ENCODE assay signal across 1 cellular context in genomic region chr5:140725799-140726471, GRCh38.
TF ChIP-seq lines count a peak whose summit lies in the region.

No MANE protein-coding gene starts in this region.

TF ChIP-seq in HepG2, 621 proteins besides CTCF, POLR2A, EP300 and RAD21 (continued from another document and continues in another):
- no peak for TF ChIP-seq FOXO4 (CRISPR knock-in tag; conservative IDR thresholded peaks at IDR 0.05)
- TF ChIP-seq ZSCAN29 (CRISPR knock-in tag; conservative IDR thresholded peaks at IDR 0.05), result no peak
- TF ChIP-seq ARHGAP35 (CRISPR knock-in tag; IDR thresholded peaks at IDR 0.05; ENCODE audit: borderline replicate concordance), result no peak
- no peak for TF ChIP-seq TCF7 (IDR thresholded peaks at IDR 0.05; ENCODE audit: low read depth)
- peak; percentile 55; the same call in 1 of the 2 replicates for TF ChIP-seq FOXC1 (CRISPR knock-in tag; IDR thresholded peaks at IDR 0.05; ENCODE audit: borderline replicate concordance)
- TF ChIP-seq ZBTB2 (CRISPR knock-in tag; IDR thresholded peaks at IDR 0.05; ENCODE audit: low read depth), result no peak
- TF ChIP-seq NCOA5 (CRISPR knock-in tag; IDR thresholded peaks at IDR 0.05), result no peak
- TF ChIP-seq SNRNP70 (IDR thresholded peaks at IDR 0.05; ENCODE audit: low read depth, low read length), result no peak
- TF ChIP-seq SMARCE1 (IDR thresholded peaks at IDR 0.05; ENCODE audit: borderline replicate concordance), result no peak
- TF ChIP-seq MXD1 (CRISPR knock-in tag; IDR thresholded peaks at IDR 0.05), result no peak
- TF ChIP-seq MTERF4 (CRISPR knock-in tag; IDR thresholded peaks at IDR 0.05), result peak; percentile 26; the same call in 1 of the 2 replicates
- TF ChIP-seq ZNF136 (CRISPR knock-in tag; IDR thresholded peaks at IDR 0.05; ENCODE audit: low read depth), result no peak
- TF ChIP-seq TARDBP (CRISPR knock-in tag; IDR thresholded peaks at IDR 0.05), result no peak
- no peak for TF ChIP-seq ETS1 (CRISPR knock-in tag; IDR thresholded peaks at IDR 0.05)
- TF ChIP-seq ZNF441 (CRISPR knock-in tag; IDR thresholded peaks at IDR 0.05; ENCODE audit: borderline replicate concordance), result no peak; the same call in 1 of the 2 replicates
- no peak for TF ChIP-seq MAZ (IDR thresholded peaks at IDR 0.05; ENCODE audit: borderline replicate concordance, low read depth, low read length)
- no peak; the same call in 1 of the 2 replicates for TF ChIP-seq MAZ (CRISPR knock-in tag; IDR thresholded peaks at IDR 0.05; ENCODE audit: low read depth)
- TF ChIP-seq CBFB (CRISPR knock-in tag; IDR thresholded peaks at IDR 0.05), result peak; percentile 66; the same call in 1 of the 2 replicates
- TF ChIP-seq TP53 (CRISPR knock-in tag; conservative IDR thresholded peaks at IDR 0.05), result 0 out of 2 replicates have a peak, but pooled peaks have one; percentile 62
- TF ChIP-seq GATA4 (IDR thresholded peaks at IDR 0.05; ENCODE audit: borderline replicate concordance, low read depth), result no peak
- no peak for TF ChIP-seq ELF4 (CRISPR knock-in tag; IDR thresholded peaks at IDR 0.05; ENCODE audit: borderline replicate concordance)
- 0 out of 2 replicates have a peak, but pooled peaks have one; percentile 15 for TF ChIP-seq JUND (CRISPR knock-in tag; IDR thresholded peaks at IDR 0.05)
- no peak for TF ChIP-seq MNT (IDR thresholded peaks at IDR 0.05)
- TF ChIP-seq ZNF747 (CRISPR knock-in tag; IDR thresholded peaks at IDR 0.05; ENCODE audit: borderline replicate concordance), result 0 out of 2 replicates have a peak, but pooled peaks have one; percentile 62
- peak; percentile 65 for TF ChIP-seq ZMYM4 (CRISPR knock-in tag; IDR thresholded peaks at IDR 0.05)
- peak; percentile 68; the same call in 1 of the 2 replicates for TF ChIP-seq TOE1 (CRISPR knock-in tag; IDR thresholded peaks at IDR 0.05)
- TF ChIP-seq PTBP1 (IDR thresholded peaks at IDR 0.05; ENCODE audit: low read depth, low read length, poor library complexity, severe bottlenecking), result no peak
- no peak for TF ChIP-seq ZNF513 (CRISPR knock-in tag; conservative IDR thresholded peaks at IDR 0.05)
- no peak for TF ChIP-seq IRF1 (CRISPR knock-in tag; IDR thresholded peaks at IDR 0.05; ENCODE audit: low read depth)
- TF ChIP-seq ZNF841 (CRISPR knock-in tag; IDR thresholded peaks at IDR 0.05; ENCODE audit: borderline replicate concordance), result no peak
- TF ChIP-seq POLR2AphosphoS2 (IDR thresholded peaks at IDR 0.05; ENCODE audit: low read depth, low read length), result no peak
- no peak for TF ChIP-seq ATAD3A (CRISPR knock-in tag; IDR thresholded peaks at IDR 0.05)
- TF ChIP-seq ZSCAN5A (CRISPR knock-in tag; IDR thresholded peaks at IDR 0.05; ENCODE audit: borderline replicate concordance), result no peak
- TF ChIP-seq ZNF784 (CRISPR knock-in tag; IDR thresholded peaks at IDR 0.05; ENCODE audit: borderline replicate concordance), result peak; percentile 73; the same call in 1 of the 2 replicates
- TF ChIP-seq ZNF432 (CRISPR knock-in tag; IDR thresholded peaks at IDR 0.05; ENCODE audit: borderline replicate concordance), result no peak
- no peak for TF ChIP-seq ELK4 (CRISPR knock-in tag; IDR thresholded peaks at IDR 0.05; ENCODE audit: borderline replicate concordance)
- no peak for TF ChIP-seq ESRRA (CRISPR knock-in tag; IDR thresholded peaks at IDR 0.05; ENCODE audit: low read depth)
- TF ChIP-seq PAXIP1 (CRISPR knock-in tag; conservative IDR thresholded peaks at IDR 0.05), result no peak
- TF ChIP-seq STAT5B (CRISPR knock-in tag; IDR thresholded peaks at IDR 0.05), result no peak
- no peak for TF ChIP-seq ZNF354B (CRISPR knock-in tag; IDR thresholded peaks at IDR 0.05)
